8 cellular contexts compared by ENCODE assay signal in genomic region chr6:142926177-142926493, GRCh38. TPM values are rescaled to one million over a fixed set of nuclear protein-coding genes. Genes with fewer than 3 reads are reported as not detected.
A peak's percentile ranks its signal among the peaks of the same experiment; 100 is the strongest.
DNase-seq lines count a peak whose midpoint lies in the region; TF ChIP-seq lines count a peak whose summit lies in the region.

No MANE protein-coding gene starts in this region.

- H3K4me3 Mint-ChIP-seq in T-helper 1 cell treated with Interleukin-12 subunit alpha and Interleukin-12 subunit beta and Interleukin-4 antibody, amounts not matched to agents 30 μg/mL and 1 μg/mL, for 36 hours: peak overlapping the region; percentile 87

- H3K36me3 Mint-ChIP-seq in T-helper 1 cell treated with Interleukin-12 subunit alpha and Interleukin-12 subunit beta and Interleukin-4 antibody, amounts not matched to agents 30 μg/mL and 1 μg/mL, for 36 hours (ENCODE audit: low read depth): peaks cover 10% of the 10 kb centered on the region

- H3K9me3 ChIP-seq in adipocyte (ENCODE audit: control insufficient read depth, low read length) (no peaks in the 10 kb centered on the region), subcutaneous abdominal adipose tissue (ENCODE audit: control insufficient read depth in 5 of 5, low read length in 5 of 5) (no peaks in the 10 kb centered on the region)

- peak overlapping the region; percentile 95 for H3K27ac Mint-ChIP-seq in T-helper 1 cell treated with Interleukin-12 subunit alpha and Interleukin-12 subunit beta and Interleukin-4 antibody, amounts not matched to agents 30 μg/mL and 1 μg/mL, for 36 hours

- no peak for DNase-seq in T-helper 1 cell
- DNase-seq in adipocyte (ENCODE audit: low read depth): no peak
- no peak for DNase-seq in kidney epithelial cell (ENCODE audit: low read depth)
- no peak for DNase-seq in RKO (ENCODE audit: low spot score)
- no peak for DNase-seq in NCI-H510A treated with DMSO at 0.1 percent for 48 hours (lab: John Stamatoyannopoulos, UW)
- no peak for DNase-seq in NCI-H128 (lab: John Stamatoyannopoulos, UW; ENCODE audit: unreplicated experiment)

- peaks cover 50% of the 10 kb centered on the region for H3K4me1 Mint-ChIP-seq in T-helper 1 cell treated with Interleukin-12 subunit alpha and Interleukin-12 subunit beta and Interleukin-4 antibody, amounts not matched to agents 30 μg/mL and 1 μg/mL, for 36 hours (ENCODE audit: low read depth)

- H3K27me3 Mint-ChIP-seq in T-helper 1 cell treated with Interleukin-12 subunit alpha and Interleukin-12 subunit beta and Interleukin-4 antibody, amounts not matched to agents 30 μg/mL and 1 μg/mL, for 36 hours (ENCODE audit: low read depth): no peaks in the 10 kb centered on the region

- H3K36me3 ChIP-seq in adipocyte (ENCODE audit: control insufficient read depth, insufficient read depth, low read length, severe bottlenecking): no peaks in the 10 kb centered on the region
- H3K36me3 ChIP-seq in kidney epithelial cell (ENCODE audit: control insufficient read depth, insufficient read depth, low read length): no peaks in the 10 kb centered on the region
- H3K36me3 ChIP-seq in subcutaneous abdominal adipose tissue (ENCODE audit: control insufficient read depth in 5 of 5, insufficient read depth in 5 of 5, low read length in 5 of 5): no peaks in the 10 kb centered on the region

- TF ChIP-seq CTCF in kidney epithelial cell (IDR thresholded peaks at IDR 0.05; ENCODE audit: insufficient read depth, low read length, poor library complexity, severe bottlenecking): no peak

- H3K4me1 ChIP-seq in adipocyte (ENCODE audit: control insufficient read depth, insufficient read depth, low read length) (peaks cover 48% of the 10 kb centered on the region), subcutaneous abdominal adipose tissue (ENCODE audit: control insufficient read depth in 5 of 5, insufficient read depth in 5 of 5, low read length in 5 of 5) (peaks cover 0 to 37% (median 35%) of the 10 kb centered on the region in 5 donors)

- H3K9ac ChIP-seq in adipocyte (ENCODE audit: low read length): peak overlapping the region; percentile 88
- peak overlapping the region; percentile 83 to 96 (median 84) for H3K9ac ChIP-seq in subcutaneous abdominal adipose tissue (ENCODE audit: low read length in 5 of 5)

- peak overlapping the region; percentile 96 for H3K27ac ChIP-seq in subcutaneous abdominal adipose tissue (ENCODE audit: low read depth, low read length)

- no peaks in the 10 kb centered on the region for H3K9me3 Mint-ChIP-seq in T-helper 1 cell treated with Interleukin-12 subunit alpha and Interleukin-12 subunit beta and Interleukin-4 antibody, amounts not matched to agents 30 μg/mL and 1 μg/mL, for 36 hours

- H3K4me3 ChIP-seq in adipocyte (ENCODE audit: low read length) (peak overlapping the region; percentile 89), kidney epithelial cell (ENCODE audit: low read depth, low read length) (peak overlapping the region; percentile 66), subcutaneous abdominal adipose tissue (ENCODE audit: low read depth in 1 of 5, low read length in 5 of 5) (peak overlapping the region; percentile 59 to 89 (median 79))

- H3K27me3 ChIP-seq in adipocyte (replicated peaks; ENCODE audit: control insufficient read depth, insufficient read depth, low read length) (no peaks in the 10 kb centered on the region), kidney epithelial cell (ENCODE audit: control insufficient read depth, insufficient read depth, low read length) (no peaks in the 10 kb centered on the region), subcutaneous abdominal adipose tissue (ENCODE audit: control insufficient read depth in 5 of 5, insufficient read depth in 4 of 5, low read length in 5 of 5) (no peaks in the 10 kb centered on the region)

RNA-seq across cellular contexts. Expression of gene HIVEP2, which starts 18.8 kb away (rescaled TPM):
- 24.6 and 26.6 TPM in 2 replicates for total RNA-seq in kidney epithelial cell
